Comparison of ENCODE assay signal across 8 cellular contexts in the genomic region with DNA sequence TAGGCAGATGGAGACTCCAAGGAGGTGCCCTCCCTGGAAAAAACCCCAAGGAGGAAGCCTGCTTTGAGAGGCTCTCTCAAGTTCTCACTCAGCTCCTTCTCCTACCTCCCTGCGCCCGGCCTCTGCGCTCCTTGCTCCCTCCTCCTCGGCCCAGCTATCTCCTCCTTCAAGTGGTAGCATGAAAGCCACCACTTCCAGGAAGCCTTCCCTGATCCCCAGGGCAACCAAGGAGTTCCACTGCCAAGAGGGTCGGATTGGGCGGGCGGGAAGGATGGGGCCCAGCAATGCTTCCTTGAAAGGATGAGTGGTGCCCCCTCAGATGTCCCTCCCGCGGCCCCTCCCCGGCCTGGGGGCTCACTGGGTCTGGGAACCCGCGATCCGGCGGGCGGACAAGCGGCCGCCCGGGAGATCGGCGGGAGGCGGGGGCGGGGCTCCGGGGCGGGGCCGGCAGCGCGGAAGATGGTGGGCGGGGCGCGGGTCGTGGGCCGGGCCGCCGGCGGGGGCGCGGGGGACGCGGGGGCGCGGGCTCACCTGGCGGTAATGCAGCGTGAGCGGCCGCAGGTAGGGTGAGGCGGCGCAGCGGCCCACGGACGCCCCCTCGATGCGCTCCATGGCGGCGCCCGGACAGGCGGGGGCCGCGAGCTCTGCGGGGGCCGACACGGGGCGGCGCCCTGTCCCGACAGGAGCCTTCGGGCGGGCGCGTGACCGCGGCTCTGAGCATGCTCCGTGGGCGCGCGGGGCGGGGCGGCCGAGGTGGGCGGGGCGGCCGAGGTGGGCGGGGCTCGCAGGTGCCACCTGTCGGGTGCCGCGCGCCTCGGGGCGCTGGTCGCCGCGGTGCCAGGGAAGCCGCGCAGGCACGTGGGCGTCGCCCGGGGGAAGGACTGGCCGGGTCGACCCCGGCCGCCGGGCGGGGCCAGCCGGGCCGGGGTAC. TPM values are rescaled to one million over a fixed set of nuclear protein-coding genes. Genes with fewer than 3 reads are reported as not detected.
A peak's percentile ranks its signal among the peaks of the same experiment; 100 is the strongest.
DNase-seq lines count a peak whose midpoint lies in the region; ATAC-seq, FAIRE-seq and TF ChIP-seq lines count a peak whose summit lies in the region.

A gene (minus strand): TSS at position 715 of the 931 bp plus-strand sequence. CDS start 103 bp downstream, at position 612.

- H3K36me3 ChIP-seq in SJCRH30, result no peaks in the 10 kb centered on the region

- H3K27ac Mint-ChIP-seq in activated naive CD4-positive, alpha-beta T cell treated with anti-CD3 and anti-CD28 coated beads, Interleukin-2, amount 50 U/mL, for 24 hours, result peak within 1 kb of the TSS; percentile 35
- no peak within 1 kb of the TSS for H3K27ac Mint-ChIP-seq in progenitor cell of endocrine pancreas

- no peak for FAIRE-seq in urothelium cell line (lab: Jason Lieb, UNC)

- peaks cover 4% of the 10 kb centered on the region for H3K4me1 Mint-ChIP-seq in activated naive CD4-positive, alpha-beta T cell treated with anti-CD3 and anti-CD28 coated beads, Interleukin-2, amount 50 U/mL, for 24 hours
- no peaks in the 10 kb centered on the region for H3K4me1 Mint-ChIP-seq in progenitor cell of endocrine pancreas (ENCODE audit: low read depth)

- H3K9me3 Mint-ChIP-seq in activated naive CD4-positive, alpha-beta T cell treated with anti-CD3 and anti-CD28 coated beads, Interleukin-2, amount 50 U/mL, for 24 hours, result no peaks in the 10 kb centered on the region
- H3K9me3 Mint-ChIP-seq in progenitor cell of endocrine pancreas (ENCODE audit: low read depth), result no peaks in the 10 kb centered on the region

- H3K4me1 ChIP-seq in SJCRH30, result peaks cover 54% of the 10 kb centered on the region

- intact Hi-C loops in Right ventricle myocardium inferior (cut with DNase I), result loop anchor here (10.0 kb wide), 1 partner anchor 206 kb away; a partner anchor contains a TSS

- H3K27me3 ChIP-seq in SJCRH30, result no peaks in the 10 kb centered on the region

- H3K27me3 Mint-ChIP-seq in activated naive CD4-positive, alpha-beta T cell treated with anti-CD3 and anti-CD28 coated beads, Interleukin-2, amount 50 U/mL, for 24 hours, result no peaks in the 10 kb centered on the region
- H3K27me3 Mint-ChIP-seq in progenitor cell of endocrine pancreas, result peaks cover 22% of the 10 kb centered on the region

- H3K36me3 Mint-ChIP-seq in activated naive CD4-positive, alpha-beta T cell treated with anti-CD3 and anti-CD28 coated beads, Interleukin-2, amount 50 U/mL, for 24 hours, result no peaks in the 10 kb centered on the region
- no peaks in the 10 kb centered on the region for H3K36me3 Mint-ChIP-seq in progenitor cell of endocrine pancreas (ENCODE audit: insufficient read depth)

- TF ChIP-seq CTCF in progenitor cell of endocrine pancreas (IDR thresholded peaks at IDR 0.05; ENCODE audit: unreplicated experiment), result peak; percentile 12

- H3K9me3 ChIP-seq in SJCRH30 (replicated peaks), result no peaks in the 10 kb centered on the region

- ATAC-seq in HG03469 (IDR thresholded peaks at IDR 0.05; ENCODE audit: unreplicated experiment) (peak; percentile 63), Right ventricle myocardium inferior (peak; percentile 70)

- H3K4me3 ChIP-seq in SJCRH30, result peak within 1 kb of the TSS; percentile 57

- H3K27ac ChIP-seq in SJCRH30, result no peak within 1 kb of the TSS

- H3K4me3 Mint-ChIP-seq in activated naive CD4-positive, alpha-beta T cell treated with anti-CD3 and anti-CD28 coated beads, Interleukin-2, amount 50 U/mL, for 24 hours, result peak within 1 kb of the TSS; percentile 79
- peak within 1 kb of the TSS; percentile 72 for H3K4me3 Mint-ChIP-seq in progenitor cell of endocrine pancreas (ENCODE audit: low read depth)

- peak; percentile 32 for DNase-seq in SIG-M5 treated with dmso at 0.1 percent for 504 hours (lab: John Stamatoyannopoulos, UW; ENCODE audit: unreplicated experiment)
- DNase-seq in SIG-M5 (lab: John Stamatoyannopoulos, UW), result no peak
- peak; percentile 71 to 74 for DNase-seq in SJCRH30
- DNase-seq in Right ventricle myocardium inferior (ENCODE audit: missing footprints), result no peak
- DNase-seq in progenitor cell of endocrine pancreas (ENCODE audit: low spot score, unreplicated experiment), result peak; percentile 81
- DNase-seq in urothelium cell line (ENCODE audit: low spot score), result peak; percentile 87

RNA-seq across cellular contexts. Expression of the gene that starts here (rescaled TPM):
- 65.9 and 92.3 TPM in 2 replicates for total RNA-seq in SJCRH30 (2014; rRNA removed; shearing (Covaris generic))
- total RNA-seq in Right ventricle myocardium inferior (33.9 TPM), progenitor cell of endocrine pancreas (66.6 and 68.5 TPM in 2 replicates)

Comparison
In these comparisons a context has a peak if more than half of its experiments do, and no peak if none do; other contexts are left out.
1. DNase-seq: peak in SIG-M5 treated with dmso at 0.1 percent for 504 hours (single experiment), SJCRH30 (2 of 2), progenitor cell of endocrine pancreas (single experiment) and urothelium cell line (single experiment); none in SIG-M5 (single experiment) and Right ventricle myocardium inferior (single experiment).